Comparison of ENCODE assay signal across 13 cellular contexts in the genomic region with DNA sequence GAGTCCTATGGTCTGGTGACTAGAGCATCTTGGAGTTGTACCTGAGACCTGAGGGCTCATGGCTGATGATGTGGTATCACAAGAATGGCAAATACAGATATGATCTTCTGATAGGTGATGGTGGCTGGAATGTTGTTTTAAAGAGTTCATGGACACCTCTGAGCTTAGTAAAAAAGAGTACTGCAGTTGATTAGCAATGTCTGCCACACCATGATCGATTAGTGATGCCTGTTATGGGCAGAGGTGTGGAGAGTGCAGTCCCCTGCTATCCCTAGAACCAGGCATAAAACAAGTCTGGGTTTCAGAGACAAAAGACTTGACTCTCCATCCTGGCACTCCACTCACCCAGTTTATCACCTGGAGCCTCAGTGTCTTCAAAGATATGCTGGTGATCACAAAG. TPM values are rescaled to one million over a fixed set of nuclear protein-coding genes. Genes with fewer than 3 reads are reported as not detected.
A peak's percentile ranks its signal among the peaks of the same experiment; 100 is the strongest.
DNase-seq lines count a peak whose midpoint lies in the region; ATAC-seq, FAIRE-seq and TF ChIP-seq lines count a peak whose summit lies in the region.
"Had no signal": no experiment of that assay in that cellular context is flagged by ENCODE, and none has a peak within 500 bp of the region (broad histone marks: within the 10 kb centered on the region; RNA-seq: fewer than 3 reads in every experiment).

No MANE protein-coding gene starts in this region.

- no peak overlapping the region for H2BK12ac ChIP-seq in H1 (ENCODE audit: low read depth, low read length)

- CTCF ChIA-PET in A549 (lab: Yijun Ruan, JAX), result interaction anchor here (0.7 to 6.4 kb wide), 11 partner anchors 10 to 151 kb away, joined by 3 to 47 read pairs (median 9); partner anchors contain the start of gene ARL2
- CTCF ChIA-PET in Calu3 (lab: Charles Lee), result interaction anchor here (1.5 kb wide), 2 partner anchors 9 to 16 kb away, joined by 3 to 5 read pairs; partner anchors contain the start of gene ARL2
- CTCF ChIA-PET in H1 (lab: Charles Lee; ENCODE audit: partially characterized antibody), result interaction anchor here (0.6 to 6.1 kb wide), 12 partner anchors 15 to 150 kb away, joined by 3 to 65 read pairs (median 4); partner anchors contain the start of genes ARL2 and SNX15

- H3K23ac ChIP-seq in H1 (ENCODE audit: insufficient read length), result no peak overlapping the region

- peak overlapping the region; percentile 36 for H3K4me3 Mint-ChIP-seq in Calu3 (ENCODE audit: low read depth, unreplicated experiment)
- H3K4me3 Mint-ChIP-seq: HFFc6, neural crest cell had no signal

- WGBS in A549 (ENCODE audit: missing lambda C conversion rate), result 25% methylated on average over 1 of the region's 1 CpG
- WGBS in H1 (ENCODE audit: extremely low coverage in 1 of 2, insufficient coverage in 1 of 2, insufficient read length in 1 of 2, insufficient replicate concordance in 2 of 2, low coverage in 1 of 2, low lambda C conversion rate in 2 of 2, missing lambda C conversion rate in 1 of 2), 2 experiments, result 81% methylated on average over 1 of the region's 1 CpG; no CpG with 5 or more reads in 1 of the 2 experiments

- H4K91ac ChIP-seq in H1 (replicated peaks; ENCODE audit: insufficient read length, low read length), result no peak overlapping the region

- H3K27ac Mint-ChIP-seq in Calu3 (ENCODE audit: unreplicated experiment), result peak overlapping the region; percentile 76
- H3K27ac Mint-ChIP-seq: HFFc6 had no signal

- no peak overlapping the region; the same call in 1 of the 2 replicates for H2BK20ac ChIP-seq in H1 (ENCODE audit: low read length)

- intact Hi-C loops in Calu3 (cut with micrococcal nuclease; ENCODE audit: unreplicated experiment), result loop anchor here (5.0 kb wide), 2 partner anchors 81 to 151 kb away; partner anchors contain the start of gene ATG2A

- H3K9ac ChIP-seq in H1 (replicated peaks in 1 of 4; ENCODE audit: extremely low read depth in 1 of 4, low read depth in 3 of 4, low read length in 3 of 4), result no peak overlapping the region

- no peak overlapping the region for H3K18ac ChIP-seq in H1 (ENCODE audit: extremely low read depth, low read length)

- H3K4me1 ChIP-seq in A549 (peaks cover 29% of the 10 kb centered on the region), Peyer's patch (peaks cover 0 to 46% (median 2%) of the 10 kb centered on the region in 4 donors), H1 (replicated peaks in 1 of 4; ENCODE audit: control insufficient read depth in 3 of 4, insufficient read depth in 4 of 4, low read length in 3 of 4) (peaks cover 0 to 9% (median 1%) of the 10 kb centered on the region in 4 experiments; a peak in 2 of 7 replicates)

- no peak overlapping the region for H3K56ac ChIP-seq in H1 (replicated peaks; ENCODE audit: insufficient read length, low read depth, low read length)

- TF ChIP-seq EP300 in A549 (IDR thresholded peaks at IDR 0.05) (no peak), H1 (IDR thresholded peaks at IDR 0.05; ENCODE audit: borderline replicate concordance in 1 of 2, low read depth in 2 of 2, low read length in 2 of 2) (no peak)

- TF ChIP-seq CTCF in A549 (IDR thresholded peaks at IDR 0.05), result no peak
- no peak for TF ChIP-seq CTCF in Calu3 (IDR thresholded peaks at IDR 0.05; ENCODE audit: unreplicated experiment)
- no peak for TF ChIP-seq CTCF in Peyer's patch (IDR thresholded peaks at IDR 0.05)
- TF ChIP-seq CTCF in H1 (IDR thresholded peaks at IDR 0.05; ENCODE audit: control extremely low read depth in 1 of 3, insufficient read depth in 1 of 3, low read depth in 1 of 3, low read length in 3 of 3), result no peak

- FAIRE-seq in A549 (lab: Jason Lieb, UNC) (no peak), H1 (lab: Jason Lieb, UNC) (no peak)
- FAIRE-seq: GM19239 had no signal

- no peak overlapping the region for H2BK15ac ChIP-seq in H1 (ENCODE audit: low read length)

- ATAC-seq in A549, result no peak

- H2AK5ac ChIP-seq in H1 (ENCODE audit: low read depth, low read length), result no peak overlapping the region

- no peak overlapping the region for H4K5ac ChIP-seq in H1 (ENCODE audit: insufficient read length, low read depth, low read length)

- no peak for TF ChIP-seq RAD21 in A549 (conservative IDR thresholded peaks at IDR 0.05 in 1 of 2, IDR thresholded peaks at IDR 0.05 in 1 of 2)
- no peak for TF ChIP-seq RAD21 in H1 (IDR thresholded peaks at IDR 0.05 in 1 of 2, conservative IDR thresholded peaks at IDR 0.05 in 1 of 2; ENCODE audit: low read depth in 2 of 2, low read length in 2 of 2)

- H3K9me3 Mint-ChIP-seq in Calu3 (ENCODE audit: low read depth, unreplicated experiment), result no peaks in the 10 kb centered on the region
- H3K9me3 Mint-ChIP-seq: HFFc6, neural crest cell had no signal

- peaks cover 12% of the 10 kb centered on the region for H3K36me3 Mint-ChIP-seq in Calu3 (ENCODE audit: insufficient read depth, unreplicated experiment)

- BruUV-seq in Calu3 (replicated peaks; lab: Mats Ljungman, UMichigan), result no TSS peak

- TF ChIP-seq POLR2A in A549 (IDR thresholded peaks at IDR 0.05; ENCODE audit: low read length) (no peak), Peyer's patch (IDR thresholded peaks at IDR 0.05) (no peak), H1 (IDR thresholded peaks at IDR 0.05; ENCODE audit: control extremely low read depth in 1 of 2, low read depth in 2 of 2, low read length in 2 of 2) (no peak)

- H3K4ac ChIP-seq in H1 (replicated peaks; ENCODE audit: insufficient read length, low read depth, low read length), result no peak overlapping the region

- peak overlapping the region; percentile 63; the same call in 2 of the 3 replicates for H3K4me2 ChIP-seq in A549
- no peak overlapping the region for H3K4me2 ChIP-seq in H1 (ENCODE audit: insufficient read depth in 1 of 2, low read depth in 2 of 2, low read length in 2 of 2)

- H3K27ac ChIP-seq in A549, result peak overlapping the region in 1 of 2 experiments; percentile 80; a peak in 4 of 6 replicates
- H3K27ac ChIP-seq in Peyer's patch, result peak overlapping the region in 3 of 4 donors; percentile 33 to 92 (median 89)
- H3K27ac ChIP-seq in H1 (ENCODE audit: low read depth, low read length), result no peak overlapping the region

- H2BK5ac ChIP-seq in H1 (ENCODE audit: low read depth, low read length), result no peak overlapping the region

- DNase-seq in A549 (ENCODE audit: low read depth in 1 of 2, low spot score in 1 of 2) (peak in 1 of 2 experiments; percentile 40), Calu3 (no peak), Peyer's patch (no peak), H1 (ENCODE audit: low read depth in 1 of 2, low spot score in 2 of 2) (no peak), SIG-M5 treated with dmso at 0.1 percent for 504 hours (lab: John Stamatoyannopoulos, UW; ENCODE audit: unreplicated experiment) (no peak), amniotic stem cell (lab: John Stamatoyannopoulos, UW) (no peak), ecto neural progenitor cell (ENCODE audit: low spot score) (no peak), MG63 (no peak)
- DNase-seq: activated effector memory CD4-positive, alpha-beta T cell treated with anti-CD3 and anti-CD28 coated beads, Interleukin-2, amount 50 U/mL, for 16 hours; cerebellar nuclear complex; HFFc6 had no signal

- H2BK120ac ChIP-seq in H1 (replicated peaks; ENCODE audit: low read depth, low read length), result no peak overlapping the region

- POLR2A ChIA-PET in A549 (lab: Yijun Ruan, JAX) (interaction anchor here (0.6 to 1.2 kb wide), 3 partner anchors 8 to 102 kb away, joined by 3 to 7 read pairs (median 4); no protein-coding TSS in a partner anchor), H1 (lab: Charles Lee; ENCODE audit: partially characterized antibody) (interaction anchor here (0.9 to 2.8 kb wide), 4 partner anchors 15 to 219 kb away, joined by 3 to 20 read pairs (median 5); partner anchors contain the start of genes ARL2, PPP2R5B and SF1)

- H4K8ac ChIP-seq in H1 (ENCODE audit: extremely low read depth, insufficient read depth, low read length), result no peak overlapping the region

- H3K14ac ChIP-seq in H1 (ENCODE audit: insufficient read length), result no peak overlapping the region

- H3K27me3 ChIP-seq in Peyer's patch (no peaks in the 10 kb centered on the region), H1 (replicated peaks in 1 of 4; ENCODE audit: control insufficient read depth in 3 of 4, extremely low read depth in 1 of 4, insufficient read depth in 3 of 4, low read length in 3 of 4) (no peaks in the 10 kb centered on the region), MG63 (no peaks in the 10 kb centered on the region)

- H3K23me2 ChIP-seq in H1 (ENCODE audit: low read depth, low read length), result no peaks in the 10 kb centered on the region

- no peak overlapping the region for H3K4me3 ChIP-seq in A549
- H3K4me3 ChIP-seq in Peyer's patch, result peak overlapping the region in 1 of 4 donors; percentile 17
- no peak overlapping the region for H3K4me3 ChIP-seq in H1 (ENCODE audit: extremely low read depth in 1 of 4, insufficient read depth in 2 of 4, low read depth in 3 of 4, low read length in 4 of 4)
- no peak overlapping the region for H3K4me3 ChIP-seq in MG63

- no peaks in the 10 kb centered on the region for H4K20me1 ChIP-seq in H1 (replicated peaks in 1 of 2; ENCODE audit: control insufficient read depth in 1 of 2, insufficient read depth in 2 of 2, low read length in 2 of 2)

- H3K9me3 ChIP-seq in A549, result no peaks in the 10 kb centered on the region
- H3K9me3 ChIP-seq in Peyer's patch, result no peaks in the 10 kb centered on the region
- H3K9me3 ChIP-seq in H1 (ENCODE audit: insufficient read depth in 2 of 2, low read depth in 1 of 2, low read length in 1 of 2), result no peaks in the 10 kb centered on the region
- no peaks in the 10 kb centered on the region for H3K9me3 ChIP-seq in MG63

- no peaks in the 10 kb centered on the region for H3K27me3 Mint-ChIP-seq in Calu3 (ENCODE audit: unreplicated experiment)

- H3K79me2 ChIP-seq in H1 (ENCODE audit: control insufficient read depth in 1 of 2, insufficient read depth in 2 of 2, low read length in 2 of 2), result no peaks in the 10 kb centered on the region

- H3K4me1 Mint-ChIP-seq in Calu3 (ENCODE audit: low read depth, unreplicated experiment), result peaks cover 28% of the 10 kb centered on the region

- H3K36me3 ChIP-seq in Peyer's patch (peaks cover 0 to 3% (median 0%) of the 10 kb centered on the region in 3 donors), H1 (ENCODE audit: control insufficient read depth in 2 of 4, insufficient read depth in 4 of 4, low read length in 3 of 4) (no peaks in the 10 kb centered on the region), MG63 (no peaks in the 10 kb centered on the region)

- H2AFZ ChIP-seq in H1 (ENCODE audit: low read length), result 0 out of 2 replicates have a peak overlapping the region, but pooled peaks have one; percentile 81

- no peaks in the 10 kb centered on the region for H3K79me1 ChIP-seq in H1 (ENCODE audit: low read depth, low read length)

RNA-seq across cellular contexts. Expression of gene BATF2, which starts 1.4 kb away (rescaled TPM):
- 0.67 and 0.79 TPM in 2 replicates for polyA plus RNA-seq in A549 (2011; rRNA removed)
- polyA plus RNA-seq in A549 (2012; cell fraction: cytosol; rRNA removed), result 0.45 and 0.60 TPM in 2 replicates
- 0.55 and 0.83 TPM in 2 replicates for polyA plus RNA-seq in A549 (2012; cell fraction: nucleus; rRNA removed)
- 0.21 to 0.35 TPM (median 0.29 TPM) in 3 replicates for polyA plus RNA-seq in A549 (2017; fragmentation: RNase III; extraction: RNeasy Plus Mini Kit Qiagen cat#74134 plus additional on column Dnase treatment)
- 0.68 and 0.91 TPM in 2 replicates for polyA minus RNA-seq in A549 (2011; rRNA and poly(A)+ RNA removed)
- total RNA-seq in Calu3 (2022), result 4.5 and 11.3 TPM in 2 replicates
- 10 to 100 TPM in 3 of 4 donors, 1 to 10 TPM in 1; 5.0 to 12.0 (median 11.2) TPM for total RNA-seq in Peyer's patch
- total RNA-seq in H1 (2021; fragmentation: NEBNext Ultra II Directional; extraction: Animal tissue kit (Norgen Biotek cat#: 25700)), result 1.4 and 2.0 TPM in 2 replicates
- 3.1 and 4.6 TPM in 2 replicates for polyA plus RNA-seq in H1 (2011; rRNA removed)
- 2.0 TPM for polyA plus RNA-seq in H1 (2011; cell fraction: cytosol; rRNA removed)
- polyA plus RNA-seq in H1 (2011; cell fraction: nucleus; rRNA removed), result 1.9 TPM
- 1.2 to 2.1 TPM (median 1.8 TPM) in 4 replicates for polyA plus RNA-seq in H1 (2012, experiment 1 of 2)
- polyA plus RNA-seq in H1 (2012, experiment 2 of 2), result 2.2 TPM
- polyA plus RNA-seq in H1 (2013, experiment 1 of 2), result 1.5 TPM
- polyA plus RNA-seq in H1 (2013, experiment 2 of 2), result 1.3 TPM
- polyA minus RNA-seq in H1 (2011; rRNA and poly(A)+ RNA removed), result 1.8 and 2.0 TPM in 2 replicates
- 0.95 TPM for polyA minus RNA-seq in H1 (2011; cell fraction: cytosol; rRNA and poly(A)+ RNA removed)
- 1.4 TPM for polyA minus RNA-seq in H1 (2011; cell fraction: nucleus; rRNA and poly(A)+ RNA removed)
- total RNA-seq in MG63 (2014; rRNA removed; shearing (Covaris generic); ENCODE audit: low replicate concordance), result 1.3 TPM in 1 of 2 replicates, not detected in the other

RNA-seq across cellular contexts. Expression of gene ARL2, which starts 15.8 kb away (rescaled TPM):
- 117 and 129 TPM in 2 replicates for polyA plus RNA-seq in A549 (2011; rRNA removed)
- polyA plus RNA-seq in A549 (2012; cell fraction: cytosol; rRNA removed), result 226 and 286 TPM in 2 replicates
- 174 and 199 TPM in 2 replicates for polyA plus RNA-seq in A549 (2012; cell fraction: nucleus; rRNA removed)
- 136 to 166 TPM (median 160 TPM) in 3 replicates for polyA plus RNA-seq in A549 (2017; fragmentation: RNase III; extraction: RNeasy Plus Mini Kit Qiagen cat#74134 plus additional on column Dnase treatment)
- polyA minus RNA-seq in A549 (2011; rRNA and poly(A)+ RNA removed), result 54.8 and 57.0 TPM in 2 replicates
- total RNA-seq in Calu3 (2022), result 62.6 and 63.7 TPM in 2 replicates
- total RNA-seq in Peyer's patch, result 100 to 1,000 TPM in 1 of 4 donors, 10 to 100 TPM in 3; 64.4 to 103 (median 77.2) TPM
- total RNA-seq in H1 (2021; fragmentation: NEBNext Ultra II Directional; extraction: Animal tissue kit (Norgen Biotek cat#: 25700)), result 184 and 186 TPM in 2 replicates
- polyA plus RNA-seq in H1 (2011; rRNA removed), result 535 and 640 TPM in 2 replicates
- polyA plus RNA-seq in H1 (2011; cell fraction: cytosol; rRNA removed), result 443 TPM
- polyA plus RNA-seq in H1 (2011; cell fraction: nucleus; rRNA removed), result 284 TPM
- polyA plus RNA-seq in H1 (2012, experiment 1 of 2), result 213 to 322 TPM (median 296 TPM) in 4 replicates
- polyA plus RNA-seq in H1 (2012, experiment 2 of 2), result 334 TPM
- polyA plus RNA-seq in H1 (2013, experiment 1 of 2), result 189 TPM
- 188 TPM for polyA plus RNA-seq in H1 (2013, experiment 2 of 2)
- 77.4 and 96.4 TPM in 2 replicates for polyA minus RNA-seq in H1 (2011; rRNA and poly(A)+ RNA removed)
- polyA minus RNA-seq in H1 (2011; cell fraction: cytosol; rRNA and poly(A)+ RNA removed), result 111 TPM
- polyA minus RNA-seq in H1 (2011; cell fraction: nucleus; rRNA and poly(A)+ RNA removed), result 76.0 TPM
- total RNA-seq in MG63 (2014; rRNA removed; shearing (Covaris generic); ENCODE audit: low replicate concordance), result 170 and 249 TPM in 2 replicates

RNA-seq across cellular contexts. Expression of gene MAJIN, which starts 26.2 kb away (rescaled TPM):
- 0.12 and 0.24 TPM in 2 replicates for polyA plus RNA-seq in A549 (2011; rRNA removed)
- 0.04 TPM in 1 of 2 replicates, not detected in the other for polyA plus RNA-seq in A549 (2012; cell fraction: cytosol; rRNA removed)
- 0.12 TPM in 1 of 2 replicates, not detected in the other for polyA plus RNA-seq in A549 (2012; cell fraction: nucleus; rRNA removed)
- polyA plus RNA-seq in A549 (2017; fragmentation: RNase III; extraction: RNeasy Plus Mini Kit Qiagen cat#74134 plus additional on column Dnase treatment), result not detected in 3 replicates
- polyA minus RNA-seq in A549 (2011; rRNA and poly(A)+ RNA removed), result not detected in 2 replicates
- 0.56 TPM in 1 of 2 replicates, not detected in the other for total RNA-seq in Calu3 (2022)
- not detected for total RNA-seq in Peyer's patch
- total RNA-seq in H1 (2021; fragmentation: NEBNext Ultra II Directional; extraction: Animal tissue kit (Norgen Biotek cat#: 25700)), result not detected in 2 replicates
- not detected in 2 replicates for polyA plus RNA-seq in H1 (2011; rRNA removed)
- not detected for polyA plus RNA-seq in H1 (2011; cell fraction: cytosol; rRNA removed)
- polyA plus RNA-seq in H1 (2011; cell fraction: nucleus; rRNA removed), result not detected
- polyA plus RNA-seq in H1 (2012, experiment 1 of 2), result not detected in 4 replicates
- not detected for polyA plus RNA-seq in H1 (2012, experiment 2 of 2)
- polyA plus RNA-seq in H1 (2013, experiment 1 of 2), result not detected
- not detected for polyA plus RNA-seq in H1 (2013, experiment 2 of 2)
- not detected in 2 replicates for polyA minus RNA-seq in H1 (2011; rRNA and poly(A)+ RNA removed)
- not detected for polyA minus RNA-seq in H1 (2011; cell fraction: cytosol; rRNA and poly(A)+ RNA removed)
- not detected for polyA minus RNA-seq in H1 (2011; cell fraction: nucleus; rRNA and poly(A)+ RNA removed)
- not detected in 2 replicates for total RNA-seq in MG63 (2014; rRNA removed; shearing (Covaris generic); ENCODE audit: low replicate concordance)
- total RNA-seq: HFFc6, neural crest cell had no signal

RNA-seq across cellular contexts. Expression of gene SNX15, which starts 29.1 kb away (rescaled TPM):
- 13.4 and 15.8 TPM in 2 replicates for polyA plus RNA-seq in A549 (2011; rRNA removed)
- 24.4 and 25.9 TPM in 2 replicates for polyA plus RNA-seq in A549 (2012; cell fraction: cytosol; rRNA removed)
- 17.6 and 18.2 TPM in 2 replicates for polyA plus RNA-seq in A549 (2012; cell fraction: nucleus; rRNA removed)
- 17.0 to 18.4 TPM (median 17.7 TPM) in 3 replicates for polyA plus RNA-seq in A549 (2017; fragmentation: RNase III; extraction: RNeasy Plus Mini Kit Qiagen cat#74134 plus additional on column Dnase treatment)
- polyA minus RNA-seq in A549 (2011; rRNA and poly(A)+ RNA removed), result 7.9 and 9.5 TPM in 2 replicates
- total RNA-seq in Calu3 (2022), result 22.1 and 25.7 TPM in 2 replicates
- total RNA-seq in Peyer's patch, result 10 to 100 TPM; 15.7 to 39.0 (median 27.3) TPM
- total RNA-seq in H1 (2021; fragmentation: NEBNext Ultra II Directional; extraction: Animal tissue kit (Norgen Biotek cat#: 25700)), result 18.3 and 19.6 TPM in 2 replicates
- polyA plus RNA-seq in H1 (2011; rRNA removed), result 13.0 and 20.2 TPM in 2 replicates
- polyA plus RNA-seq in H1 (2011; cell fraction: cytosol; rRNA removed), result 13.9 TPM
- polyA plus RNA-seq in H1 (2011; cell fraction: nucleus; rRNA removed), result 13.3 TPM
- 0.94 to 19.7 TPM (median 15.7 TPM) in 4 replicates for polyA plus RNA-seq in H1 (2012, experiment 1 of 2)
- 17.1 TPM for polyA plus RNA-seq in H1 (2012, experiment 2 of 2)
- polyA plus RNA-seq in H1 (2013, experiment 1 of 2), result 11.2 TPM
- polyA plus RNA-seq in H1 (2013, experiment 2 of 2), result 10.0 TPM
- polyA minus RNA-seq in H1 (2011; rRNA and poly(A)+ RNA removed), result 5.2 and 10.9 TPM in 2 replicates
- polyA minus RNA-seq in H1 (2011; cell fraction: cytosol; rRNA and poly(A)+ RNA removed), result 7.0 TPM
- 9.8 TPM for polyA minus RNA-seq in H1 (2011; cell fraction: nucleus; rRNA and poly(A)+ RNA removed)
- 11.2 and 18.5 TPM in 2 replicates for total RNA-seq in MG63 (2014; rRNA removed; shearing (Covaris generic); ENCODE audit: low replicate concordance)

RNA-seq across cellular contexts. Expression of gene SAC3D1, which starts 42.9 kb away (rescaled TPM):
- 9.4 and 12.9 TPM in 2 replicates for polyA plus RNA-seq in A549 (2011; rRNA removed)
- 51.4 and 63.6 TPM in 2 replicates for polyA plus RNA-seq in A549 (2012; cell fraction: cytosol; rRNA removed)
- 48.8 and 84.3 TPM in 2 replicates for polyA plus RNA-seq in A549 (2012; cell fraction: nucleus; rRNA removed)
- polyA plus RNA-seq in A549 (2017; fragmentation: RNase III; extraction: RNeasy Plus Mini Kit Qiagen cat#74134 plus additional on column Dnase treatment), result 29.0 to 31.0 TPM (median 30.4 TPM) in 3 replicates
- polyA minus RNA-seq in A549 (2011; rRNA and poly(A)+ RNA removed), result 6.0 and 8.6 TPM in 2 replicates
- 12.9 and 17.6 TPM in 2 replicates for total RNA-seq in Calu3 (2022)
- total RNA-seq in Peyer's patch, result 10 to 100 TPM; 10.9 to 21.5 (median 13.9) TPM
- total RNA-seq in H1 (2021; fragmentation: NEBNext Ultra II Directional; extraction: Animal tissue kit (Norgen Biotek cat#: 25700)), result 19.4 and 23.3 TPM in 2 replicates
- polyA plus RNA-seq in H1 (2011; rRNA removed), result 25.8 and 41.3 TPM in 2 replicates
- polyA plus RNA-seq in H1 (2011; cell fraction: cytosol; rRNA removed), result 27.5 TPM
- polyA plus RNA-seq in H1 (2011; cell fraction: nucleus; rRNA removed), result 27.6 TPM
- polyA plus RNA-seq in H1 (2012, experiment 1 of 2), result 10.1 to 20.1 TPM (median 18.5 TPM) in 4 replicates
- polyA plus RNA-seq in H1 (2012, experiment 2 of 2), result 13.0 TPM
- polyA plus RNA-seq in H1 (2013, experiment 1 of 2), result 16.0 TPM
- polyA plus RNA-seq in H1 (2013, experiment 2 of 2), result 15.8 TPM
- polyA minus RNA-seq in H1 (2011; rRNA and poly(A)+ RNA removed), result 3.8 and 5.2 TPM in 2 replicates
- 14.0 TPM for polyA minus RNA-seq in H1 (2011; cell fraction: cytosol; rRNA and poly(A)+ RNA removed)
- polyA minus RNA-seq in H1 (2011; cell fraction: nucleus; rRNA and poly(A)+ RNA removed), result 11.7 TPM
- total RNA-seq in MG63 (2014; rRNA removed; shearing (Covaris generic); ENCODE audit: low replicate concordance), result 42.1 and 54.8 TPM in 2 replicates
